In the genomic region with DNA sequence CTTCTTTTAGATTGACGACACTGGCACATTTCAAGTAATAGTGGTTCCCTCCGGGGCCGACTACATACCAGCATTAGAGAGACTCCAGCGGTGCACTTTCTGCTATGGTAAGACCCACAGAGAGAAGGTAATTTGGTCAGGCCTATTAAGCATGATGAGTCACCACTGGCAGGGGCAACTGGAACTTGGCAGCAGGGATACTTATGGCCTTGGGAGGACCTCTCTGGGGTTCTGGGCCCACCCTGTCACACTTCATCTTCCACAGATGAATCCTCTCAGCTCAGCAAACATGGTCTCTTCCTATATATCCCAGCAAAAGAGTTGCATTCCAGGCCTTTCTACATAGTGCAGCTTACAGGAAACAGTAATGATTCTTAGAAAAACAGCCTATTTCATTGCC, we compare ENCODE assay signal across 10 cellular contexts.
DNase-seq lines count a peak whose midpoint lies in the region; ATAC-seq and TF ChIP-seq lines count a peak whose summit lies in the region.
"Had no signal": no experiment of that assay in that cellular context is flagged by ENCODE, and none has a peak within 500 bp of the region (broad histone marks: within the 10 kb centered on the region; RNA-seq: fewer than 3 reads in every experiment).

No MANE protein-coding gene starts in this region.

- peaks cover 0 to 4% of the 10 kb centered on the region in 2 experiments; a peak in 1 of 3 replicates for H3K36me3 ChIP-seq in HEK293 (ENCODE audit: control insufficient read depth in 2 of 2, insufficient read depth in 1 of 2, low read length in 2 of 2)

- ATAC-seq in GM18858 (IDR thresholded peaks at IDR 0.05; ENCODE audit: unreplicated experiment) (no peak), GM19455 (IDR thresholded peaks at IDR 0.05; ENCODE audit: unreplicated experiment) (no peak)

- POLR2A ChIA-PET in HEK293 (lab: Yijun Ruan, JAX) = no interaction called here

- no peak for TF ChIP-seq CTCF in HEK293 (tag by site-specific recombination; IDR thresholded peaks at IDR 0.05)

- peak; percentile 44 for DNase-seq in T1000 (lab: John Stamatoyannopoulos, UW)
- DNase-seq in fibroblast of the conjunctiva (ENCODE audit: low read depth) = peak; percentile 41
- peak; percentile 57 for DNase-seq in skeletal muscle cell (ENCODE audit: low read depth)
- DNase-seq in activated CD4-positive, alpha-beta T cell treated with anti-CD3 and anti-CD28 coated beads, Interleukin-2, amount 50 U/mL, for 4 hours = no peak
- DNase-seq: DMS79; stimulated activated naive CD4-positive, alpha-beta T cell treated with Interleukin-2 at 50 U/mL for 16 hours; T-helper 9 cell had no signal

- CTCF ChIA-PET in HEK293 (lab: Yijun Ruan, JAX) = no interaction called here

- H3K27ac ChIP-seq in HEK293 (ENCODE audit: extremely low read depth, low read depth, low read length) = no peak overlapping the region; the same call in 1 of the 2 replicates

- peaks cover 8% of the 10 kb centered on the region for H3K4me1 ChIP-seq in HEK293 (ENCODE audit: control insufficient read depth, insufficient read depth, low read length)

- H3K4me3 ChIP-seq in HEK293 (ENCODE audit: low read depth, low read length) = no peak overlapping the region
- H3K4me3 ChIP-seq in skeletal muscle cell (ENCODE audit: low read depth, low read length) = no peak overlapping the region

- H3K9me3 ChIP-seq in HEK293 (ENCODE audit: control insufficient read depth, insufficient read depth, low read depth, low read length) = no peaks in the 10 kb centered on the region

TF ChIP-seq in HEK293, 187 proteins besides CTCF, POLR2A, EP300 and RAD21 (continues in another document):
- TF ChIP-seq ZNF324 (tag by site-specific recombination; IDR thresholded peaks at IDR 0.05) = no peak
- TF ChIP-seq ZNF624 (tag by site-specific recombination; IDR thresholded peaks at IDR 0.05) = no peak
- TF ChIP-seq ZNF548 (tag by site-specific recombination; IDR thresholded peaks at IDR 0.05) = no peak
- TF ChIP-seq SP3 (tag by site-specific recombination; IDR thresholded peaks at IDR 0.05) = no peak
- no peak for TF ChIP-seq TRIM28 (IDR thresholded peaks at IDR 0.05; ENCODE audit: borderline replicate concordance, low read length)
- TF ChIP-seq ZNF292 (tag by site-specific recombination; IDR thresholded peaks at IDR 0.05; ENCODE audit: borderline replicate concordance, low read depth) = no peak
- no peak for TF ChIP-seq HIC1 (tag by site-specific recombination; IDR thresholded peaks at IDR 0.05)
- TF ChIP-seq, protein P1, sequence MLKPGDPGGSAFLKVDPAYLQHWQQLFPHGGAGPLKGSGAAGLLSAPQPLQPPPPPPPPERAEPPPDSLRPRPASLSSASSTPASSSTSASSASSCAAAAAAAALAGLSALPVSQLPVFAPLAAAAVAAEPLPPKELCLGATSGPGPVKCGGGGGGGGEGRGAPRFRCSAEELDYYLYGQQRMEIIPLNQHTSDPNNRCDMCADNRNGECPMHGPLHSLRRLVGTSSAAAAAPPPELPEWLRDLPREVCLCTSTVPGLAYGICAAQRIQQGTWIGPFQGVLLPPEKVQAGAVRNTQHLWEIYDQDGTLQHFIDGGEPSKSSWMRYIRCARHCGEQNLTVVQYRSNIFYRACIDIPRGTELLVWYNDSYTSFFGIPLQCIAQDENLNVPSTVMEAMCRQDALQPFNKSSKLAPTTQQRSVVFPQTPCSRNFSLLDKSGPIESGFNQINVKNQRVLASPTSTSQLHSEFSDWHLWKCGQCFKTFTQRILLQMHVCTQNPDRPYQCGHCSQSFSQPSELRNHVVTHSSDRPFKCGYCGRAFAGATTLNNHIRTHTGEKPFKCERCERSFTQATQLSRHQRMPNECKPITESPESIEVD (tag by site-specific recombination; IDR thresholded peaks at IDR 0.05) = no peak
- TF ChIP-seq ZBTB21 (tag by site-specific recombination; IDR thresholded peaks at IDR 0.05) = 0 out of 2 replicates have a peak, but pooled peaks have one; percentile 16
- TF ChIP-seq IKZF3 (tag by site-specific recombination; IDR thresholded peaks at IDR 0.05) = peak; percentile 67; the same call in 1 of the 2 replicates
- TF ChIP-seq ZNF639 (tag by site-specific recombination; IDR thresholded peaks at IDR 0.05) = no peak; the same call in 1 of the 2 replicates
- no peak for TF ChIP-seq ZNF585B (tag by site-specific recombination; IDR thresholded peaks at IDR 0.05)
- TF ChIP-seq ZNF785 (tag by site-specific recombination; IDR thresholded peaks at IDR 0.05) = no peak
- TF ChIP-seq ZNF747 (tag by site-specific recombination; IDR thresholded peaks at IDR 0.05) = no peak
- TF ChIP-seq ZIC2 (tag by site-specific recombination; IDR thresholded peaks at IDR 0.05) = peak; percentile 68
- TF ChIP-seq ZBTB1 (tag by site-specific recombination; IDR thresholded peaks at IDR 0.05) = no peak
- TF ChIP-seq, protein P2, sequence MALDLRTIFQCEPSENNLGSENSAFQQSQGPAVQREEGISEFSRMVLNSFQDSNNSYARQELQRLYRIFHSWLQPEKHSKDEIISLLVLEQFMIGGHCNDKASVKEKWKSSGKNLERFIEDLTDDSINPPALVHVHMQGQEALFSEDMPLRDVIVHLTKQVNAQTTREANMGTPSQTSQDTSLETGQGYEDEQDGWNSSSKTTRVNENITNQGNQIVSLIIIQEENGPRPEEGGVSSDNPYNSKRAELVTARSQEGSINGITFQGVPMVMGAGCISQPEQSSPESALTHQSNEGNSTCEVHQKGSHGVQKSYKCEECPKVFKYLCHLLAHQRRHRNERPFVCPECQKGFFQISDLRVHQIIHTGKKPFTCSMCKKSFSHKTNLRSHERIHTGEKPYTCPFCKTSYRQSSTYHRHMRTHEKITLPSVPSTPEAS (tag by site-specific recombination; IDR thresholded peaks at IDR 0.05) = no peak
- no peak for TF ChIP-seq ZNF2 (tag by site-specific recombination; IDR thresholded peaks at IDR 0.05)
- TF ChIP-seq ZNF776 (tag by site-specific recombination; IDR thresholded peaks at IDR 0.05; ENCODE audit: borderline replicate concordance) = no peak
- TF ChIP-seq ZSCAN16 (tag by site-specific recombination; IDR thresholded peaks at IDR 0.05) = no peak
- TF ChIP-seq ZFHX2 (tag by site-specific recombination; conservative IDR thresholded peaks at IDR 0.05) = no peak
- TF ChIP-seq ZNF391 (tag by site-specific recombination; IDR thresholded peaks at IDR 0.05; ENCODE audit: borderline replicate concordance, low read depth) = no peak
- TF ChIP-seq ZNF24 (tag by site-specific recombination; IDR thresholded peaks at IDR 0.05) = 0 out of 2 replicates have a peak, but pooled peaks have one; percentile 36
- TF ChIP-seq ZNF580 (tag by site-specific recombination; IDR thresholded peaks at IDR 0.05) = no peak
- TF ChIP-seq GLI2 (tag by site-specific recombination; IDR thresholded peaks at IDR 0.05; ENCODE audit: borderline replicate concordance, low read depth) = no peak
- TF ChIP-seq BCL11B (tag by site-specific recombination; IDR thresholded peaks at IDR 0.05; ENCODE audit: low read depth) = no peak
- TF ChIP-seq RBAK (tag by site-specific recombination; IDR thresholded peaks at IDR 0.05) = no peak
- TF ChIP-seq ZNF488 (tag by site-specific recombination; IDR thresholded peaks at IDR 0.05) = no peak

Comparison
In these comparisons a context has a peak if more than half of its experiments do, and no peak if none do; other contexts are left out.
1. DNase-seq: peak in T1000 (single experiment), fibroblast of the conjunctiva (single experiment) and skeletal muscle cell (single experiment); none in activated CD4-positive, alpha-beta T cell treated with anti-CD3 and anti-CD28 coated beads, Interleukin-2, amount 50 U/mL, for 4 hours (0 of 2).